In genomic region chr16:65722429-65722828, GRCh38 we compare ENCODE assay signal across 22 cellular contexts.
"Had no signal": no experiment of that assay in that cellular context is flagged by ENCODE, and none has a peak within 500 bp of the region (broad histone marks: within the 10 kb centered on the region; RNA-seq: fewer than 3 reads in every experiment).

No MANE protein-coding gene starts in this region.

- H3K4me3 ChIP-seq: left lung, neural progenitor cell, right atrium auricular region, skin epidermis, spleen, testis, tibial artery had no signal

- H3K27me3 Mint-ChIP-seq: effector memory CD8-positive, alpha-beta T cell; stimulated activated memory B cell treated with anti-CD40 and anti-IgM and Interleukin-4, amounts not matched to agents 10 μg/mL and 1 μg/mL and 100 μg/mL, for 72 hours had no signal

- H3K9me3 Mint-ChIP-seq: nephron, neural progenitor cell had no signal

- H3K4me1 Mint-ChIP-seq: stimulated activated memory B cell treated with anti-CD40 and anti-IgM and Interleukin-4, amounts not matched to agents 10 μg/mL and 1 μg/mL and 100 μg/mL, for 72 hours had no signal

- H3K27ac ChIP-seq: left lung, neural progenitor cell, parathyroid adenoma, right atrium auricular region, skin epidermis, spleen, testis, tibial artery had no signal

- H3K36me3 Mint-ChIP-seq: naive thymus-derived CD4-positive, alpha-beta T cell; neural progenitor cell; stimulated activated memory B cell treated with anti-CD40 and anti-IgM and Interleukin-4, amounts not matched to agents 10 μg/mL and 1 μg/mL and 100 μg/mL, for 72 hours had no signal

- H3K27ac Mint-ChIP-seq: effector memory CD8-positive, alpha-beta T cell; naive thymus-derived CD4-positive, alpha-beta T cell; neural progenitor cell; progenitor cell of endocrine pancreas; stimulated activated memory B cell treated with anti-CD40 and anti-IgM and Interleukin-4, amounts not matched to agents 10 μg/mL and 1 μg/mL and 100 μg/mL, for 72 hours; type B pancreatic cell had no signal

- H3K4me3 Mint-ChIP-seq: effector memory CD8-positive, alpha-beta T cell; naive thymus-derived CD4-positive, alpha-beta T cell; nephron; neural progenitor cell; stimulated activated memory B cell treated with anti-CD40 and anti-IgM and Interleukin-4, amounts not matched to agents 10 μg/mL and 1 μg/mL and 100 μg/mL, for 72 hours; type B pancreatic cell had no signal

- DNase-seq: cortex of kidney; effector memory CD8-positive, alpha-beta T cell; hypothalamus; left cardiac atrium; left lung; mesenchymal stem cell; midbrain; naive thymus-derived CD4-positive, alpha-beta T cell; spleen; stimulated activated CD4-positive, alpha-beta T cell treated with anti-CD3 and anti-CD28 coated beads, Interleukin-4, amount 100 ng/mL, for 4 hours; stimulated activated naive CD8-positive, alpha-beta T cell treated with anti-CD3 and anti-CD28 coated beads, Interleukin-15, Interleukin-2, amounts not matched to agents 100 U/mL and 50 U/mL, for 24 hours; substantia nigra; testis; tibial artery had no signal

- ATAC-seq: effector memory CD8-positive, alpha-beta T cell; left cardiac atrium; left lung; naive thymus-derived CD4-positive, alpha-beta T cell; stimulated activated memory B cell treated with anti-CD40 and anti-IgM and Interleukin-4, amounts not matched to agents 10 μg/mL and 1 μg/mL and 100 μg/mL, for 72 hours; stimulated activated naive CD8-positive, alpha-beta T cell treated with anti-CD3 and anti-CD28 coated beads, Interleukin-15, Interleukin-2, amounts not matched to agents 100 U/mL and 50 U/mL, for 24 hours had no signal
